In genomic region chr3:19886404-19886803, GRCh38 we compare ENCODE assay signal across 26 cellular contexts. TPM values are rescaled to one million over a fixed set of nuclear protein-coding genes. Genes with fewer than 3 reads are reported as not detected.
"Had no signal": no experiment of that assay in that cellular context is flagged by ENCODE, and none has a peak within 500 bp of the region (broad histone marks: within the 10 kb centered on the region; RNA-seq: fewer than 3 reads in every experiment).

No MANE protein-coding gene starts in this region.

- H3K4me3 ChIP-seq: esophagus muscularis mucosa, heart left ventricle, ovary, psoas muscle, right atrium auricular region, spleen, testis, uterus had no signal

- H3K9me3 ChIP-seq: esophagus muscularis mucosa, heart left ventricle, ovary, psoas muscle, right atrium auricular region, spleen, testis, uterus had no signal

- H3K27ac ChIP-seq: brain microvascular endothelial cell, esophagus muscularis mucosa, foreskin keratinocyte, heart left ventricle, ovary, psoas muscle, right atrium auricular region, spleen, testis, uterus, WERI-Rb-1 had no signal

- H3K27me3 ChIP-seq: brain microvascular endothelial cell, esophagus muscularis mucosa, foreskin keratinocyte, heart left ventricle, ovary, right atrium auricular region, spleen, testis, uterus had no signal

- H3K4me1 ChIP-seq: psoas muscle, testis, uterus had no signal

- ATAC-seq: activated CD4-positive, CD25-positive, alpha-beta regulatory T cell treated with anti-CD3 and anti-CD28 coated beads, Interleukin-2, amount 50 U/mL, for 24 hours; foreskin keratinocyte; heart left ventricle; left ventricle myocardium superior; naive thymus-derived CD4-positive, alpha-beta T cell; psoas muscle had no signal

- H3K36me3 ChIP-seq: brain microvascular endothelial cell, esophagus muscularis mucosa, heart left ventricle, ovary, right atrium auricular region, spleen, uterus, WERI-Rb-1 had no signal

- DNase-seq: activated CD4-positive, alpha-beta T cell treated with anti-CD3 and anti-CD28 coated beads for 48 hours; activated CD4-positive, alpha-beta T cell treated with anti-CD3 and anti-CD28 coated beads, Interleukin-2, amount 50 U/mL, for 48 hours; activated CD8-positive, alpha-beta memory T cell treated with anti-CD3 and anti-CD28 coated beads for 24 hours; activated effector memory CD4-positive, alpha-beta T cell treated with Interleukin-2 at 50 U/mL for 16 hours; activated naive CD4-positive, alpha-beta T cell treated with Interleukin-2 at 50 U/mL for 16 hours; brain microvascular endothelial cell; central memory CD4-positive, alpha-beta T cell; endodermal cell; foreskin keratinocyte; heart left ventricle; kidney glomerular epithelial cell; left ventricle myocardium superior; midbrain; naive thymus-derived CD4-positive, alpha-beta T cell; ovary; psoas muscle; spleen; stimulated activated naive CD4-positive, alpha-beta T cell; T-helper 9 cell; testis; trophoblast cell; uterus; WERI-Rb-1 had no signal

RNA-seq across cellular contexts. Expression of gene EFHB, which starts 47.6 kb away (rescaled TPM):
- total RNA-seq: foreskin keratinocyte, left ventricle myocardium superior had no signal
